In the genomic region with DNA sequence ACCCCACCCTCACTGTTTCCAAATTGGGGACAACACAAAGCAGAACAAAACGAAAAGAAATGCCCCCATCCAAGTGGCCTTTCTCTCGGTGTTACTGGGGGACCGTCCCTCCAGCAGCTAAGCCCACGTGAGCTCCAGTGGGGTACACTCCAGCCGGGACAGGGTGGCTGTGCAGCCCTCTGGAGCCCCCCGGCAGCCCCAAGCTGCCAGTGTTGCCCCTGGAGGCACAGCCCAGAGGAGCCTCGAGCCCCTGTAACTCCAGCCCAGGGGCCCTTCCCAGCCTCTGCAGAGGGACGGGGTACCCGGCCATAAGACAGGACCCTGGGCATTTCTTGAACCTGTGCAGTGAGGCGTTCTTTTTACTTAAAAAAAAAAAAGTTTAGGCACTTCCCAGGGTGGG, we compare ENCODE assay signal across 18 cellular contexts.
DNase-seq lines count a peak whose midpoint lies in the region; ATAC-seq and TF ChIP-seq lines count a peak whose summit lies in the region.
"Had no signal": no experiment of that assay in that cellular context is flagged by ENCODE, and none has a peak within 500 bp of the region (broad histone marks: within the 10 kb centered on the region; RNA-seq: fewer than 3 reads in every experiment).

No MANE protein-coding gene starts in this region.

- H3K4me3 Mint-ChIP-seq in natural killer cell (peak overlapping the region; percentile 64), H9 (no peak overlapping the region)
- no peak overlapping the region for H3K4me3 Mint-ChIP-seq in natural killer cell treated with Interleukin-12 subunit alpha and Interleukin-12 subunit beta and Interleukin-15 and Interleukin-18, amount 100 ng/mL, for 72 hours
- H3K4me3 Mint-ChIP-seq in effector memory CD8-positive, alpha-beta T cell, result peak overlapping the region in 1 of 2 donors; percentile 52
- H3K4me3 Mint-ChIP-seq in stimulated activated effector memory CD8-positive, alpha-beta T cell treated with anti-CD3 and anti-CD28 coated beads, Interleukin-12 subunit alpha, Interleukin-12 subunit beta, amount 100 ng/mL, for 72 hours, result no peak overlapping the region
- H3K4me3 Mint-ChIP-seq: IgD-negative memory B cell had no signal

- no peaks in the 10 kb centered on the region for H3K79me2 ChIP-seq in H9 (ENCODE audit: insufficient read depth, low read length)

- ATAC-seq in natural killer cell, result peak in 1 of 3 donors; percentile 27
- no peak for ATAC-seq in natural killer cell treated with Interleukin-12 subunit alpha and Interleukin-12 subunit beta and Interleukin-15 and Interleukin-18, amount 100 ng/mL, for 72 hours
- no peak for ATAC-seq in effector memory CD8-positive, alpha-beta T cell (replicated peaks)
- no peak for ATAC-seq in stimulated activated effector memory CD8-positive, alpha-beta T cell treated with anti-CD3 and anti-CD28 coated beads, Interleukin-12 subunit alpha, Interleukin-12 subunit beta, amount 100 ng/mL, for 72 hours
- ATAC-seq: HCT116 had no signal

- no peaks in the 10 kb centered on the region for H3K36me3 ChIP-seq in suprapubic skin
- H3K36me3 ChIP-seq: MG63 had no signal

- DNase-seq in natural killer cell (no peak), H9 (no peak), suprapubic skin (ENCODE audit: low spot score in 2 of 2) (no peak), NCI-H1048 (lab: John Stamatoyannopoulos, UW) (no peak)
- no peak for DNase-seq in natural killer cell treated with Interleukin-12 subunit alpha and Interleukin-12 subunit beta and Interleukin-15 and Interleukin-18, amount 100 ng/mL, for 72 hours (ENCODE audit: low spot score)
- no peak for DNase-seq in effector memory CD8-positive, alpha-beta T cell
- DNase-seq in stimulated activated effector memory CD8-positive, alpha-beta T cell treated with anti-CD3 and anti-CD28 coated beads, Interleukin-12 subunit alpha, Interleukin-12 subunit beta, amount 100 ng/mL, for 72 hours (ENCODE audit: low spot score in 2 of 2), result no peak
- DNase-seq: ACHN, C1 segment of cervical spinal cord, Kasumi-1, MG63, NCI-H1092 treated with DMSO at 0.1 percent for 48 hours, NCI-H2081, NCI-H446 treated with DMSO at 0.1 percent for 48 hours, NCI-H69 had no signal

- no peak overlapping the region for H3K4me2 ChIP-seq in H9 (ENCODE audit: insufficient read depth, insufficient read length, low read length)

- no peak overlapping the region for H3K18ac ChIP-seq in H9 (ENCODE audit: insufficient read length, low read depth, low read length)

- peaks cover 0 to 4% of the 10 kb centered on the region in 2 donors for H3K4me1 Mint-ChIP-seq in natural killer cell
- peaks cover 0 to 6% of the 10 kb centered on the region in 2 donors for H3K4me1 Mint-ChIP-seq in natural killer cell treated with Interleukin-12 subunit alpha and Interleukin-12 subunit beta and Interleukin-15 and Interleukin-18, amount 100 ng/mL, for 72 hours (ENCODE audit: low read depth in 2 of 2)
- H3K4me1 Mint-ChIP-seq in H9, result 0 out of 4 replicates have a peak, but pooled peaks cover 0 to 2% of the 10 kb centered on the region in 2 experiments
- peaks cover 6 to 14% of the 10 kb centered on the region in 2 donors for H3K4me1 Mint-ChIP-seq in effector memory CD8-positive, alpha-beta T cell (ENCODE audit: low read depth in 2 of 2)
- H3K4me1 Mint-ChIP-seq in stimulated activated effector memory CD8-positive, alpha-beta T cell treated with anti-CD3 and anti-CD28 coated beads, Interleukin-12 subunit alpha, Interleukin-12 subunit beta, amount 100 ng/mL, for 72 hours, result peaks cover 5% of the 10 kb centered on the region

- H4K91ac ChIP-seq in H9 (ENCODE audit: insufficient read length, low read depth, low read length), result no peak overlapping the region

- H3K27ac ChIP-seq in H9 (ENCODE audit: insufficient read length, low read depth, low read length) (no peak overlapping the region), suprapubic skin (no peak overlapping the region)
- H3K27ac ChIP-seq: HL-60 had no signal

- H3K4me1 ChIP-seq in H9 (ENCODE audit: insufficient read depth, low read length) (no peaks in the 10 kb centered on the region), suprapubic skin (peaks cover 9% of the 10 kb centered on the region)

- no peak overlapping the region for H3K4me3 ChIP-seq in suprapubic skin
- H3K4me3 ChIP-seq: MG63 had no signal

- H3T11ph ChIP-seq in H9 (ENCODE audit: low read length), result no peak overlapping the region

- H3K27me3 Mint-ChIP-seq in natural killer cell (ENCODE audit: low read depth in 2 of 2) (peaks cover 7 to 14% of the 10 kb centered on the region in 2 donors), H9 (ENCODE audit: low read depth) (peaks cover 5% of the 10 kb centered on the region; the same call in 1 of the 2 replicates)
- peaks cover 8 to 12% of the 10 kb centered on the region in 2 donors for H3K27me3 Mint-ChIP-seq in natural killer cell treated with Interleukin-12 subunit alpha and Interleukin-12 subunit beta and Interleukin-15 and Interleukin-18, amount 100 ng/mL, for 72 hours
- H3K27me3 Mint-ChIP-seq in effector memory CD8-positive, alpha-beta T cell, result peaks cover 0 to 8% of the 10 kb centered on the region in 2 donors

- H2BK12ac ChIP-seq in H9 (ENCODE audit: insufficient read length, low read depth, low read length), result no peak overlapping the region

- no peaks in the 10 kb centered on the region for H4K20me1 ChIP-seq in H9 (ENCODE audit: control insufficient read depth, insufficient read depth, insufficient read length)

- no peak overlapping the region for H3K4ac ChIP-seq in H9 (ENCODE audit: low read depth, low read length)

- no peak overlapping the region for H2BK20ac ChIP-seq in H9 (ENCODE audit: low read depth, low read length, poor library complexity, severe bottlenecking)

- no peak overlapping the region for H4K5ac ChIP-seq in H9 (ENCODE audit: insufficient read length, low read depth, low read length)

- H4K8ac ChIP-seq in H9 (replicated peaks; ENCODE audit: insufficient read length, low read depth, low read length), result no peak overlapping the region

- TF ChIP-seq CTCF in natural killer cell (IDR thresholded peaks at IDR 0.05) (no peak), H9 (conservative IDR thresholded peaks at IDR 0.05) (no peak), suprapubic skin (IDR thresholded peaks at IDR 0.05) (no peak)

- intact Hi-C loops in natural killer cell (cut with micrococcal nuclease), result no loop called here

- H3K9me3 Mint-ChIP-seq in natural killer cell (no peaks in the 10 kb centered on the region), H9 (no peaks in the 10 kb centered on the region)
- no peaks in the 10 kb centered on the region for H3K9me3 Mint-ChIP-seq in natural killer cell treated with Interleukin-12 subunit alpha and Interleukin-12 subunit beta and Interleukin-15 and Interleukin-18, amount 100 ng/mL, for 72 hours
- H3K9me3 Mint-ChIP-seq in effector memory CD8-positive, alpha-beta T cell, result no peaks in the 10 kb centered on the region
- H3K9me3 Mint-ChIP-seq in stimulated activated effector memory CD8-positive, alpha-beta T cell treated with anti-CD3 and anti-CD28 coated beads, Interleukin-12 subunit alpha, Interleukin-12 subunit beta, amount 100 ng/mL, for 72 hours, result no peaks in the 10 kb centered on the region
- H3K9me3 Mint-ChIP-seq: IgD-negative memory B cell had no signal

- H2BK15ac ChIP-seq in H9 (ENCODE audit: low read depth, low read length), result no peak overlapping the region

- no peaks in the 10 kb centered on the region for H3K36me3 Mint-ChIP-seq in natural killer cell
- H3K36me3 Mint-ChIP-seq in natural killer cell treated with Interleukin-12 subunit alpha and Interleukin-12 subunit beta and Interleukin-15 and Interleukin-18, amount 100 ng/mL, for 72 hours, result no peaks in the 10 kb centered on the region
- no peaks in the 10 kb centered on the region for H3K36me3 Mint-ChIP-seq in H9 (ENCODE audit: insufficient read depth in 1 of 3, low read depth in 3 of 3)
- H3K36me3 Mint-ChIP-seq in effector memory CD8-positive, alpha-beta T cell (ENCODE audit: insufficient read depth), result peaks cover 5% of the 10 kb centered on the region
- H3K36me3 Mint-ChIP-seq in stimulated activated effector memory CD8-positive, alpha-beta T cell treated with anti-CD3 and anti-CD28 coated beads, Interleukin-12 subunit alpha, Interleukin-12 subunit beta, amount 100 ng/mL, for 72 hours, result no peaks in the 10 kb centered on the region
- H3K36me3 Mint-ChIP-seq: IgD-negative memory B cell had no signal

- H3K23me2 ChIP-seq in H9 (ENCODE audit: insufficient read length, low read depth, low read length, poor library complexity, severe bottlenecking), result no peaks in the 10 kb centered on the region

- no peak overlapping the region for H2AK5ac ChIP-seq in H9 (ENCODE audit: insufficient read length, low read length)

- no peak for TF ChIP-seq EP300 in suprapubic skin (IDR thresholded peaks at IDR 0.05)

- no peak overlapping the region for H2BK5ac ChIP-seq in H9 (ENCODE audit: insufficient read length, low read length)

- peak overlapping the region; percentile 14 for H3K9ac ChIP-seq in H9 (ENCODE audit: extremely low read depth, insufficient read length, low read length)

- TF ChIP-seq POLR2A in suprapubic skin (IDR thresholded peaks at IDR 0.05), result no peak

- no peaks in the 10 kb centered on the region for H3K27me3 ChIP-seq in H9 (ENCODE audit: insufficient read depth, low read length)
- peaks cover 15% of the 10 kb centered on the region for H3K27me3 ChIP-seq in suprapubic skin
- H3K27me3 ChIP-seq: MG63 had no signal

- H2AFZ ChIP-seq in H9 (ENCODE audit: low read length), result no peak overlapping the region

- no peak overlapping the region for H3K27ac Mint-ChIP-seq in natural killer cell
- no peak overlapping the region for H3K27ac Mint-ChIP-seq in natural killer cell treated with Interleukin-12 subunit alpha and Interleukin-12 subunit beta and Interleukin-15 and Interleukin-18, amount 100 ng/mL, for 72 hours
- H3K27ac Mint-ChIP-seq in H9, result no peak overlapping the region
- H3K27ac Mint-ChIP-seq in effector memory CD8-positive, alpha-beta T cell, result peak overlapping the region; percentile 82 to 85
- H3K27ac Mint-ChIP-seq in stimulated activated effector memory CD8-positive, alpha-beta T cell treated with anti-CD3 and anti-CD28 coated beads, Interleukin-12 subunit alpha, Interleukin-12 subunit beta, amount 100 ng/mL, for 72 hours, result peak overlapping the region; percentile 9
- H3K27ac Mint-ChIP-seq: IgD-negative memory B cell had no signal

- H3K79me1 ChIP-seq in H9 (ENCODE audit: insufficient read depth, low read depth, low read length, poor library complexity, severe bottlenecking), result no peaks in the 10 kb centered on the region

- H3K56ac ChIP-seq in H9 (ENCODE audit: insufficient read length, low read depth, low read length), result no peak overlapping the region

- no peak overlapping the region for H2BK120ac ChIP-seq in H9 (ENCODE audit: low read depth, low read length, poor library complexity, severe bottlenecking)

- H3K14ac ChIP-seq in H9 (ENCODE audit: insufficient read depth, low read length), result no peak overlapping the region

- H3K23ac ChIP-seq in H9 (ENCODE audit: insufficient read length, low read depth, low read length), result no peak overlapping the region

- WGBS in H9 (ENCODE audit: extremely low coverage, insufficient read length, low lambda C conversion rate), result no CpG with 5 or more reads among the region's 10 CpGs
- WGBS in suprapubic skin, result 82% methylated on average over 10 of the region's 10 CpGs

- H3K9me3 ChIP-seq in H9 (ENCODE audit: control insufficient read depth, low read depth, low read length) (no peaks in the 10 kb centered on the region), suprapubic skin (no peaks in the 10 kb centered on the region)
- H3K9me3 ChIP-seq: MG63 had no signal

Comparison
In these comparisons a context has a peak if more than half of its experiments do, and no peak if none do; other contexts are left out.
1. H3K27ac Mint-ChIP-seq: peak in effector memory CD8-positive, alpha-beta T cell (2 of 2) and stimulated activated effector memory CD8-positive, alpha-beta T cell treated with anti-CD3 and anti-CD28 coated beads, Interleukin-12 subunit alpha, Interleukin-12 subunit beta, amount 100 ng/mL, for 72 hours (single experiment); none in natural killer cell (0 of 2), natural killer cell treated with Interleukin-12 subunit alpha and Interleukin-12 subunit beta and Interleukin-15 and Interleukin-18, amount 100 ng/mL, for 72 hours (0 of 2) and H9 (0 of 3).